20 cellular contexts compared by ENCODE assay signal in the genomic region with DNA sequence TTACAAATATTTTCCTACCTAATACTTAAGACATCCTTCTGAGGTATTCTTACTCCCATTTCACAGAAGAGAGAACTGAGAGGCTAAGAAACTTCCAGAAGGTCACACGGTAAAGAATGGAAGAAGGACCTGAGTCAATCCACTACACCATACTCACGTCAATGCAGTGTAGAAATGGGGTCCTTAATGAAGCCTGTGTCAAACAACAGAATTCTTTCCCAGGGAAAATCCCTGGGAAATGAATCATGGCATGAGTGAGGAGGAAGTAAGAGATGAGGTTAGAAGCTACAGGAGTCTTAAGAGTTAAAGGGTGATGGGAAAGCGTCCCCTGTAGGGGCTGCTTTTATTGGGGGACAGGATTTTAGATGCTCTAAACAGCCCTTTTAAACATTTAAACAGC.
DNase-seq lines count a peak whose midpoint lies in the region; ATAC-seq and TF ChIP-seq lines count a peak whose summit lies in the region.
"Had no signal": no experiment of that assay in that cellular context is flagged by ENCODE, and none has a peak within 500 bp of the region (broad histone marks: within the 10 kb centered on the region; RNA-seq: fewer than 3 reads in every experiment).

No MANE protein-coding gene starts in this region.

- TF ChIP-seq CTCF in astrocyte of the spinal cord (IDR thresholded peaks at IDR 0.05; ENCODE audit: low read depth, low read length) = no peak

- ATAC-seq in GM19351 (IDR thresholded peaks at IDR 0.05; ENCODE audit: unreplicated experiment) = no peak
- ATAC-seq: GM12878 had no signal

- in situ Hi-C loops in astrocyte of the spinal cord (cut with HindIII; ENCODE audit: low sequenced_read_pairs) = no loop called here

- no peak overlapping the region for H3K4me3 ChIP-seq in astrocyte of the spinal cord (ENCODE audit: low read depth, low read length)
- H3K4me3 ChIP-seq: GM12878, MG63 had no signal

- DNase-seq in EL (peak; percentile 59), M059J (ENCODE audit: low read depth) (peak; percentile 64), astrocyte of the spinal cord (ENCODE audit: low read depth, low spot score) (peak; percentile 23), kidney tubule cell (ENCODE audit: low spot score) (peak; percentile 74), SHP77 (lab: John Stamatoyannopoulos, UW) (no peak), cerebellar cortex (ENCODE audit: low spot score) (no peak), NOMO-1 treated with dmso at 0.1 percent for 144 hours (lab: John Stamatoyannopoulos, UW; ENCODE audit: unreplicated experiment) (no peak)
- DNase-seq: DMS79 treated with DMSO at 0.1 percent for 48 hours; GOT3; Karpas-422; MG63; NCI-H1092; NCI-H146; NCI-H2029 treated with DMSO at 0.1 percent for 48 hours; NCI-H2171; NK-92 treated with Interleukin-12 subunit alpha and Interleukin-12 subunit beta, amount 100 ng/mL, for 24 hours; RPMI8226; SIG-M5 had no signal

Comparison
In these comparisons a context has a peak if more than half of its experiments do, and no peak if none do; other contexts are left out.
1. DNase-seq: peak in EL (single experiment), M059J (single experiment), astrocyte of the spinal cord (single experiment) and kidney tubule cell (single experiment); none in SHP77 (0 of 2), cerebellar cortex (single experiment) and NOMO-1 treated with dmso at 0.1 percent for 144 hours (single experiment).